ENCODE assay signal across 25 cellular contexts in genomic region chr16:18062713-18063112, GRCh38.
"Had no signal": no experiment of that assay in that cellular context is flagged by ENCODE, and none has a peak within 500 bp of the region (broad histone marks: within the 10 kb centered on the region; RNA-seq: fewer than 3 reads in every experiment).

No MANE protein-coding gene starts in this region.

- ATAC-seq: activated T-cell treated with anti-CD3 and anti-CD28 coated beads, Interleukin-2, amount 50 U/mL, for 4 hours; activated T-helper 17 cell treated with anti-CD3 and anti-CD28 coated beads, Interleukin-2, amount 50 U/mL, for 72 hours; T-helper 17 cell had no signal

- DNase-seq: activated CD4-positive, alpha-beta memory T cell treated with anti-CD3 and anti-CD28 coated beads for 36 hours; activated CD4-positive, alpha-beta T cell treated with anti-CD3 and anti-CD28 coated beads, Interleukin-2, amount 10 ng/mL, durations not matched to agents 7 days and 5 days; activated CD4-positive, CD25-positive, alpha-beta regulatory T cell; activated CD8-positive, alpha-beta memory T cell treated with anti-CD3 and anti-CD28 coated beads for 24 hours; activated gamma-delta T cell; activated naive CD4-positive, alpha-beta T cell treated with anti-CD3 and anti-CD28 coated beads for 36 hours; activated T-cell treated with anti-CD3 and anti-CD28 coated beads, Interleukin-2, amount 50 U/mL, for 4 hours; brain microvascular endothelial cell; cerebellar nuclear complex; MM.1S; NCI-H1105; NCI-H1436; NCI-H1694 treated with DMSO at 0.1 percent for 48 hours; NCI-H2029 treated with DMSO at 0.1 percent for 48 hours; NCI-H345; NCI-H510A; NCI-H526 treated with DMSO at 0.1 percent for 48 hours; NCI-H82; PC-9; SIG-M5; T-helper 17 cell; T-helper 9 cell had no signal

- H3K36me3 ChIP-seq: brain microvascular endothelial cell, cardiac muscle cell had no signal

- H3K36me3 Mint-ChIP-seq: activated CD4-positive, alpha-beta memory T cell treated with anti-CD3 and anti-CD28 coated beads for 36 hours; activated naive CD8-positive, alpha-beta T cell had no signal

- H3K4me3 Mint-ChIP-seq: activated CD4-positive, alpha-beta memory T cell treated with anti-CD3 and anti-CD28 coated beads for 36 hours; activated CD4-positive, alpha-beta T cell treated with anti-CD3 and anti-CD28 coated beads, Interleukin-2, amount 10 ng/mL, durations not matched to agents 7 days and 5 days; activated naive CD4-positive, alpha-beta T cell treated with anti-CD3 and anti-CD28 coated beads for 36 hours; activated naive CD8-positive, alpha-beta T cell; activated T-cell treated with anti-CD3 and anti-CD28 coated beads, Interleukin-2, amount 50 U/mL, for 4 hours; activated T-helper 17 cell treated with anti-CD3 and anti-CD28 coated beads, Interleukin-2, amount 50 U/mL, for 72 hours; T-helper 17 cell had no signal

- H3K4me1 Mint-ChIP-seq: activated CD4-positive, alpha-beta T cell treated with anti-CD3 and anti-CD28 coated beads, Interleukin-2, amount 10 ng/mL, durations not matched to agents 7 days and 5 days; activated T-helper 17 cell treated with anti-CD3 and anti-CD28 coated beads, Interleukin-2, amount 50 U/mL, for 72 hours; T-helper 17 cell had no signal

- H3K27ac ChIP-seq: brain microvascular endothelial cell, cardiac muscle cell, PC-9 had no signal

- H3K27ac Mint-ChIP-seq: activated CD4-positive, alpha-beta memory T cell treated with anti-CD3 and anti-CD28 coated beads for 36 hours; activated CD4-positive, alpha-beta T cell treated with anti-CD3 and anti-CD28 coated beads, Interleukin-2, amount 10 ng/mL, durations not matched to agents 7 days and 5 days; activated naive CD4-positive, alpha-beta T cell treated with anti-CD3 and anti-CD28 coated beads for 36 hours; activated naive CD8-positive, alpha-beta T cell; activated T-helper 17 cell treated with anti-CD3 and anti-CD28 coated beads, Interleukin-2, amount 50 U/mL, for 72 hours; T-helper 17 cell had no signal

- H3K9me3 Mint-ChIP-seq: activated CD4-positive, alpha-beta memory T cell treated with anti-CD3 and anti-CD28 coated beads for 36 hours; activated CD4-positive, alpha-beta T cell treated with anti-CD3 and anti-CD28 coated beads, Interleukin-2, amount 10 ng/mL, durations not matched to agents 7 days and 5 days; activated T-helper 17 cell treated with anti-CD3 and anti-CD28 coated beads, Interleukin-2, amount 50 U/mL, for 72 hours had no signal

- H3K4me2 ChIP-seq: PC-9 had no signal

- H2AFZ ChIP-seq: PC-9 had no signal

- H3K27me3 ChIP-seq: brain microvascular endothelial cell, cardiac muscle cell had no signal

- H3K4me3 ChIP-seq: cardiac muscle cell, PC-9 had no signal
